8 cellular contexts compared by ENCODE assay signal in the genomic region with DNA sequence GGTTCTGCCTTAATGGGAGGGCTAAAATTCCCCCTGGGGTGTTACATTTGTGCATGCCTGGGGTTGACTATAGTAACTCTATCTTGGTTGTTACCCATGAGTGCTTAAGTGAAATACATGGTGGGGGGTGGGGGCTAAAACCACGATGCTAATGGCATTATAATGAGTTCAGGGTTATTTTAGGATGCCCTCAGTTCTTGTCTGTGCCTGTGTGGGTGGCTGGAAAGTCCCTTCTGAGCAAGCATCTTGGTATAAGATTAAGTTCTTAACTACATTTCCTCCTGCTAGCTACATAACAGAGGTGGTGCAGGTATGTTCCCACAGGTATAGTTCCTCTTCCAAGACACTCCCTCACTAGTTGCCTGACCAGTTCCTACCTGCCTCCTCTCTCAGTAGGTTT.
A peak's percentile ranks its signal among the peaks of the same experiment; 100 is the strongest.
DNase-seq lines count a peak whose midpoint lies in the region; ATAC-seq and TF ChIP-seq lines count a peak whose summit lies in the region.

No MANE protein-coding gene starts in this region.

- TF ChIP-seq POLR2A in vagina (IDR thresholded peaks at IDR 0.05): no peak

- no peaks in the 10 kb centered on the region for H3K9me2 ChIP-seq in Karpas-422 (replicated peaks; ENCODE audit: insufficient read depth, low read length)

- H2AFZ ChIP-seq in Karpas-422 (ENCODE audit: low read length): peak overlapping the region; percentile 92

- H3K4me3 ChIP-seq in CD4-positive, CD25-positive, alpha-beta regulatory T cell (ENCODE audit: low read depth, low read length): no peak overlapping the region
- H3K4me3 ChIP-seq in Karpas-422 (ENCODE audit: low read length) (no peak overlapping the region), vagina (no peak overlapping the region)

- POLR2A ChIA-PET in CD4-positive, alpha-beta T cell (lab: Charles Lee): no interaction called here

- H3K79me2 ChIP-seq in Karpas-422 (ENCODE audit: low read length): no peaks in the 10 kb centered on the region

- no peak overlapping the region for H3K27ac Mint-ChIP-seq in CD4-positive, CD25-positive, alpha-beta regulatory T cell
- H3K27ac Mint-ChIP-seq in CD4-positive, alpha-beta T cell: no peak overlapping the region

- no peaks in the 10 kb centered on the region for H3K4me1 ChIP-seq in CD4-positive, CD25-positive, alpha-beta regulatory T cell (ENCODE audit: control insufficient read depth, insufficient read depth, low read length, poor library complexity, severe bottlenecking)
- peaks cover 8% of the 10 kb centered on the region for H3K4me1 ChIP-seq in Karpas-422 (ENCODE audit: low read length)
- H3K4me1 ChIP-seq in vagina: no peaks in the 10 kb centered on the region

- CTCF ChIA-PET in CD4-positive, alpha-beta T cell (lab: Charles Lee): no interaction called here

- no peaks in the 10 kb centered on the region for H3K27me3 Mint-ChIP-seq in CD4-positive, CD25-positive, alpha-beta regulatory T cell
- no peaks in the 10 kb centered on the region for H3K27me3 Mint-ChIP-seq in CD4-positive, alpha-beta T cell

- H3K27me3 ChIP-seq in CD4-positive, CD25-positive, alpha-beta regulatory T cell (ENCODE audit: control insufficient read depth, insufficient read depth, low read length): no peaks in the 10 kb centered on the region
- H3K27me3 ChIP-seq in Karpas-422 (ENCODE audit: low read length): no peaks in the 10 kb centered on the region
- no peaks in the 10 kb centered on the region for H3K27me3 ChIP-seq in CD4-positive, alpha-beta T cell (ENCODE audit: control insufficient read depth, insufficient read depth, low read length)
- no peaks in the 10 kb centered on the region for H3K27me3 ChIP-seq in vagina

- no peak for DNase-seq in CD4-positive, CD25-positive, alpha-beta regulatory T cell
- DNase-seq in Karpas-422 (peak; percentile 77), vagina (ENCODE audit: extremely low spot score in 2 of 2) (no peak), NCI-H226 (no peak)
- DNase-seq in CD4-positive, alpha-beta T cell: no peak
- DNase-seq in activated CD4-positive, alpha-beta T cell treated with anti-CD3 and anti-CD28 coated beads, Interleukin-2, amount 50 U/mL, for 4 hours: no peak

- no peak for TF ChIP-seq CTCF in CD4-positive, alpha-beta T cell (IDR thresholded peaks at IDR 0.05)
- TF ChIP-seq CTCF in vagina (IDR thresholded peaks at IDR 0.05): no peak

- no peaks in the 10 kb centered on the region for H3K36me3 Mint-ChIP-seq in CD4-positive, CD25-positive, alpha-beta regulatory T cell
- no peaks in the 10 kb centered on the region for H3K36me3 Mint-ChIP-seq in CD4-positive, alpha-beta T cell (ENCODE audit: low read depth)

- H4K20me1 ChIP-seq in Karpas-422 (ENCODE audit: insufficient read depth, low read depth, low read length): no peaks in the 10 kb centered on the region

- H3K36me3 ChIP-seq in CD4-positive, CD25-positive, alpha-beta regulatory T cell (ENCODE audit: control insufficient read depth, insufficient read depth, low read length): no peaks in the 10 kb centered on the region
- H3K36me3 ChIP-seq in Karpas-422 (ENCODE audit: insufficient read depth, low read length) (no peaks in the 10 kb centered on the region), vagina (no peaks in the 10 kb centered on the region)

- no peak overlapping the region for H3K4me2 ChIP-seq in Karpas-422 (ENCODE audit: low read depth, low read length, poor library complexity, severe bottlenecking)

- H3K9me3 Mint-ChIP-seq in CD4-positive, CD25-positive, alpha-beta regulatory T cell: peaks cover 0 to 24% (median 7%) of the 10 kb centered on the region in 7 donors
- H3K9me3 Mint-ChIP-seq in CD4-positive, alpha-beta T cell: peaks cover 7% of the 10 kb centered on the region

- no peak overlapping the region for H3K4me3 Mint-ChIP-seq in CD4-positive, CD25-positive, alpha-beta regulatory T cell
- H3K4me3 Mint-ChIP-seq in CD4-positive, alpha-beta T cell: no peak overlapping the region

- no peaks in the 10 kb centered on the region for H3K4me1 Mint-ChIP-seq in CD4-positive, CD25-positive, alpha-beta regulatory T cell
- no peaks in the 10 kb centered on the region for H3K4me1 Mint-ChIP-seq in CD4-positive, alpha-beta T cell (ENCODE audit: low read depth)

- peak; percentile 34 to 46 for ATAC-seq in CD4-positive, CD25-positive, alpha-beta regulatory T cell (ENCODE audit: low read depth in 2 of 2)
- ATAC-seq in GM19043 (IDR thresholded peaks at IDR 0.05; ENCODE audit: low read depth, unreplicated experiment): peak; percentile 92
- ATAC-seq in HG02852 (IDR thresholded peaks at IDR 0.05; ENCODE audit: unreplicated experiment): peak; percentile 97
- no peak for ATAC-seq in CD4-positive, alpha-beta T cell (ENCODE audit: poor library complexity)

- intact Hi-C loops in CD4-positive, alpha-beta T cell (cut with DNase I, micrococcal nuclease): no loop called here
- intact Hi-C loops in vagina (cut with DNase I): no loop called here

- H3K9me3 ChIP-seq in CD4-positive, CD25-positive, alpha-beta regulatory T cell (ENCODE audit: control insufficient read depth in 2 of 2, low read length in 2 of 2): peaks cover 0 to 6% of the 10 kb centered on the region in 2 experiments
- no peaks in the 10 kb centered on the region for H3K9me3 ChIP-seq in Karpas-422 (ENCODE audit: low read length)
- no peaks in the 10 kb centered on the region for H3K9me3 ChIP-seq in CD4-positive, alpha-beta T cell (ENCODE audit: control insufficient read depth, low read length)
- no peaks in the 10 kb centered on the region for H3K9me3 ChIP-seq in vagina

- H3K9ac ChIP-seq in Karpas-422 (ENCODE audit: low read length): no peak overlapping the region

- no peak overlapping the region for H3K27ac ChIP-seq in CD4-positive, CD25-positive, alpha-beta regulatory T cell (ENCODE audit: insufficient read depth, low read length, poor library complexity, severe bottlenecking)
- no peak overlapping the region for H3K27ac ChIP-seq in Karpas-422 (ENCODE audit: low read length)
- H3K27ac ChIP-seq in CD4-positive, alpha-beta T cell (ENCODE audit: low read depth, low read length): no peak overlapping the region
- no peak overlapping the region for H3K27ac ChIP-seq in vagina
